ENCODE assay signal across 12 cellular contexts in genomic region chr19:50719119-50719435, GRCh38. TPM values are rescaled to one million over a fixed set of nuclear protein-coding genes. Genes with fewer than 3 reads are reported as not detected.
A peak's percentile ranks its signal among the peaks of the same experiment; 100 is the strongest.
DNase-seq lines count a peak whose midpoint lies in the region; TF ChIP-seq lines count a peak whose summit lies in the region.
"Had no signal": no experiment of that assay in that cellular context is flagged by ENCODE, and none has a peak within 500 bp of the region (broad histone marks: within the 10 kb centered on the region; RNA-seq: fewer than 3 reads in every experiment).

No MANE protein-coding gene starts in this region.

- H3K27me3 ChIP-seq in ascending aorta: peaks cover 15% of the 10 kb centered on the region
- peaks cover 35% of the 10 kb centered on the region for H3K27me3 ChIP-seq in thymus (ENCODE audit: control insufficient read depth, insufficient read depth)

- POLR2A ChIA-PET in HEK293 (lab: Yijun Ruan, JAX): interaction anchor here (0.9 kb wide), 1 partner anchor 9 kb away, joined by 3 read pairs; no protein-coding TSS in a partner anchor

- intact Hi-C loops in ascending aorta (cut with DNase I): no loop called here

- CTCF ChIA-PET in HEK293 (lab: Yijun Ruan, JAX): no interaction called here

- no peak for TF ChIP-seq CTCF in HEK293 (tag by site-specific recombination; IDR thresholded peaks at IDR 0.05)
- no peak for TF ChIP-seq CTCF in ascending aorta (IDR thresholded peaks at IDR 0.05)

- H3K4me3 ChIP-seq in HEK293 (ENCODE audit: low read depth, low read length) (peak overlapping the region; percentile 30), ascending aorta (peak overlapping the region; percentile 33 to 44), iPS-18c (ENCODE audit: insufficient read depth, low read depth, low read length) (peak overlapping the region; percentile 52), thymus (ENCODE audit: low read length) (peak overlapping the region; percentile 41)
- H3K4me3 ChIP-seq: SJSA1 had no signal

- 5% methylated on average over 29 of the region's 30 CpGs for WGBS in thymus

- no peak for TF ChIP-seq POLR2A in erythroblast (IDR thresholded peaks at IDR 0.05; ENCODE audit: low read length)

- H3K27ac ChIP-seq in HEK293 (ENCODE audit: extremely low read depth, low read depth, low read length) (no peak overlapping the region), ascending aorta (no peak overlapping the region), thymus (ENCODE audit: low read depth) (no peak overlapping the region)
- H3K27ac ChIP-seq: SJSA1, VCaP had no signal

- peaks cover under 1% of the 10 kb centered on the region; the same call in 1 of the 2 replicates for H3K4me1 ChIP-seq in HEK293 (ENCODE audit: control insufficient read depth, insufficient read depth, low read length)
- H3K4me1 ChIP-seq in ascending aorta: peaks cover 6 to 15% of the 10 kb centered on the region in 2 donors
- H3K4me1 ChIP-seq in thymus (ENCODE audit: control insufficient read depth, insufficient read depth, low read length): peaks cover 11% of the 10 kb centered on the region
- H3K4me1 ChIP-seq: SJSA1 had no signal

- H3K9me3 ChIP-seq in HEK293 (ENCODE audit: control insufficient read depth, insufficient read depth, low read depth, low read length): no peaks in the 10 kb centered on the region
- H3K9me3 ChIP-seq in ascending aorta: no peaks in the 10 kb centered on the region
- H3K9me3 ChIP-seq in iPS-18c (ENCODE audit: control insufficient read depth, insufficient read depth, low read length): peaks cover 3% of the 10 kb centered on the region
- no peaks in the 10 kb centered on the region for H3K9me3 ChIP-seq in thymus (ENCODE audit: control insufficient read depth)
- H3K9me3 ChIP-seq: SJSA1 had no signal

- DNase-seq in ascending aorta (ENCODE audit: low spot score in 2 of 2) (no peak), erythroblast (lab: John Stamatoyannopoulos, UW) (no peak), NCI-H446 (lab: John Stamatoyannopoulos, UW) (no peak)
- DNase-seq in activated effector memory CD4-positive, alpha-beta T cell treated with Interleukin-2 at 50 U/mL for 16 hours: no peak
- DNase-seq: naive B cell, NCI-H1048, NCI-H526 treated with DMSO at 0.1 percent for 48 hours had no signal

- H3K36me3 ChIP-seq in HEK293 (ENCODE audit: control insufficient read depth in 2 of 2, insufficient read depth in 1 of 2, low read length in 2 of 2) (no peaks in the 10 kb centered on the region), ascending aorta (no peaks in the 10 kb centered on the region), thymus (ENCODE audit: control insufficient read depth, insufficient read depth) (no peaks in the 10 kb centered on the region)
- H3K36me3 ChIP-seq: SJSA1 had no signal

TF ChIP-seq in HEK293, 187 proteins besides CTCF, POLR2A, EP300 and RAD21:
- no peak for TF ChIP-seq ZNF670 (tag by site-specific recombination; IDR thresholded peaks at IDR 0.05; ENCODE audit: low read depth)
- 0 out of 2 replicates have a peak, but pooled peaks have one; percentile 2 for TF ChIP-seq GLIS2 (tag by site-specific recombination; IDR thresholded peaks at IDR 0.05)
- TF ChIP-seq PATZ1 (tag by site-specific recombination; IDR thresholded peaks at IDR 0.05): 0 out of 2 replicates have a peak, but pooled peaks have one; percentile 5

RNA-seq across cellular contexts. Expression of gene SHANK1, which starts 0.5 kb away (rescaled TPM):
- 1.3 TPM for total RNA-seq in ascending aorta
- polyA plus RNA-seq in thymus: 0.39 TPM
- total RNA-seq: SJSA1 had no signal

RNA-seq across cellular contexts. Expression of gene CLEC11A, which starts 4.1 kb away (rescaled TPM):
- not detected for total RNA-seq in ascending aorta
- 10.5 TPM for polyA plus RNA-seq in thymus

RNA-seq across cellular contexts. Expression of gene GPR32, which starts 51.2 kb away (rescaled TPM):
- total RNA-seq in ascending aorta: not detected
- 0.07 TPM for polyA plus RNA-seq in thymus
- total RNA-seq: SJSA1 had no signal
